1 cellular context compared by ENCODE assay signal in genomic region chr12:101939856-101940265, GRCh38.
TF ChIP-seq lines count a peak whose summit lies in the region.

No MANE protein-coding gene starts in this region.

TF ChIP-seq in GM12878, 131 proteins besides CTCF, POLR2A, EP300 and RAD21 (continued from another document):
- TF ChIP-seq PRDM15 (CRISPR knock-in tag; IDR thresholded peaks at IDR 0.05) (no peak), TCF7 (IDR thresholded peaks at IDR 0.05; ENCODE audit: borderline replicate concordance) (no peak), CREB1 (IDR thresholded peaks at IDR 0.05; ENCODE audit: low read depth) (peak; percentile 40; the same call in 1 of the 2 replicates), YBX1 (IDR thresholded peaks at IDR 0.05) (no peak), ZNF687 (IDR thresholded peaks at IDR 0.05) (no peak), RFX5 (IDR thresholded peaks at IDR 0.05; ENCODE audit: low read depth, low read length) (no peak), EGR1 (IDR thresholded peaks at IDR 0.05; ENCODE audit: borderline replicate concordance in 1 of 2, low read depth in 2 of 2, low read length in 2 of 2) (no peak)
